20 cellular contexts compared by ENCODE assay signal in genomic region chr3:98740324-98740723, GRCh38. TPM values are rescaled to one million over a fixed set of nuclear protein-coding genes. Genes with fewer than 3 reads are reported as not detected.
"Had no signal": no experiment of that assay in that cellular context is flagged by ENCODE, and none has a peak within 500 bp of the region (broad histone marks: within the 10 kb centered on the region; RNA-seq: fewer than 3 reads in every experiment).

No MANE protein-coding gene starts in this region.

- H3K27me3 ChIP-seq: colonic mucosa, ovary had no signal

- H3K9me3 ChIP-seq: colonic mucosa, neutrophil, ovary, prostate gland had no signal

- H3K4me1 ChIP-seq: colonic mucosa had no signal

- H3K9me3 Mint-ChIP-seq: activated naive CD8-positive, alpha-beta T cell treated with anti-CD3 and anti-CD28 coated beads for 36 hours; activated T-cell treated with anti-CD3 and anti-CD28 coated beads, Interleukin-2, amount 50 U/mL, for 4 hours; activated T-helper 2 cell treated with anti-CD3 and anti-CD28 coated beads, Interferon-gamma antibody, Interleukin-2, Interleukin-4, amounts not matched to agents 10 μg/mL and 5 μg/mL and 100 μg/mL, durations not matched to agents 14 hours and 24 hours and 36 hours; central memory CD8-positive, alpha-beta T cell; natural killer cell treated with Interleukin-12 subunit alpha and Interleukin-12 subunit beta and Interleukin-15 and Interleukin-18, amount 100 ng/mL, for 72 hours; WTC11 had no signal

- H3K27ac ChIP-seq: colonic mucosa, neutrophil, ovary, prostate gland had no signal

- H3K36me3 ChIP-seq: colonic mucosa, neutrophil, ovary, prostate gland had no signal

- ATAC-seq: activated T-cell treated with anti-CD3 and anti-CD28 coated beads, Interleukin-2, amount 50 U/mL, for 4 hours; natural killer cell treated with Interleukin-12 subunit alpha and Interleukin-12 subunit beta and Interleukin-15 and Interleukin-18, amount 100 ng/mL, for 72 hours; stimulated activated naive CD8-positive, alpha-beta T cell treated with anti-CD3 and anti-CD28 coated beads, Interleukin-15, Interleukin-2, amounts not matched to agents 100 U/mL and 50 U/mL, for 24 hours; WTC11 had no signal

- DNase-seq: activated CD4-positive, alpha-beta T cell treated with anti-CD3 and anti-CD28 coated beads, Interleukin-2, amount 50 U/mL, for 4 hours; activated CD8-positive, alpha-beta memory T cell treated with anti-CD3 and anti-CD28 coated beads, Interleukin-2, amount 50 U/mL, for 48 hours; activated naive CD4-positive, alpha-beta T cell treated with Interleukin-2 at 50 U/mL for 16 hours; activated naive CD8-positive, alpha-beta T cell treated with anti-CD3 and anti-CD28 coated beads for 36 hours; activated T-cell treated with anti-CD3 and anti-CD28 coated beads, Interleukin-2, amount 50 U/mL, for 4 hours; colonic mucosa; kidney; ovary; stimulated activated CD4-positive, alpha-beta T cell treated with anti-CD3 and anti-CD28 coated beads, Interleukin-12 subunit alpha, Interleukin-12 subunit beta, amount 100 ng/mL, for 4 hours; stimulated activated CD4-positive, alpha-beta T cell treated with anti-CD3 and anti-CD28 coated beads, Interleukin-4, amount 100 ng/mL, for 4 hours; stimulated activated naive CD8-positive, alpha-beta T cell treated with anti-CD3 and anti-CD28 coated beads, Interleukin-15, Interleukin-2, amounts not matched to agents 100 U/mL and 50 U/mL, for 24 hours; T-helper 9 cell had no signal

- H3K27ac Mint-ChIP-seq: activated naive CD8-positive, alpha-beta T cell treated with anti-CD3 and anti-CD28 coated beads for 36 hours; activated T-helper 2 cell treated with anti-CD3 and anti-CD28 coated beads, Interferon-gamma antibody, Interleukin-2, Interleukin-4, amounts not matched to agents 10 μg/mL and 5 μg/mL and 100 μg/mL, durations not matched to agents 14 hours and 24 hours and 36 hours; natural killer cell treated with Interleukin-12 subunit alpha and Interleukin-12 subunit beta and Interleukin-15 and Interleukin-18, amount 100 ng/mL, for 72 hours; WTC11 had no signal

- H3K4me1 Mint-ChIP-seq: activated naive CD8-positive, alpha-beta T cell treated with anti-CD3 and anti-CD28 coated beads for 36 hours; central memory CD8-positive, alpha-beta T cell; WTC11 had no signal

- H3K36me3 Mint-ChIP-seq: activated naive CD8-positive, alpha-beta T cell treated with anti-CD3 and anti-CD28 coated beads for 36 hours; natural killer cell treated with Interleukin-12 subunit alpha and Interleukin-12 subunit beta and Interleukin-15 and Interleukin-18, amount 100 ng/mL, for 72 hours; WTC11 had no signal

- H3K4me3 Mint-ChIP-seq: activated naive CD8-positive, alpha-beta T cell treated with anti-CD3 and anti-CD28 coated beads for 36 hours; activated T-cell treated with anti-CD3 and anti-CD28 coated beads, Interleukin-2, amount 50 U/mL, for 4 hours; central memory CD8-positive, alpha-beta T cell; natural killer cell treated with Interleukin-12 subunit alpha and Interleukin-12 subunit beta and Interleukin-15 and Interleukin-18, amount 100 ng/mL, for 72 hours; WTC11 had no signal

- H3K4me3 ChIP-seq: colonic mucosa, ovary, prostate gland had no signal

RNA-seq across cellular contexts. Expression of gene ST3GAL6, which starts 22.8 kb away (rescaled TPM):
- total RNA-seq: activated CD8-positive, alpha-beta memory T cell treated with anti-CD3 and anti-CD28 coated beads for 36 hours; natural killer cell treated with Interleukin-12 subunit alpha and Interleukin-12 subunit beta and Interleukin-15 and Interleukin-18, amount 100 ng/mL, for 72 hours; T-helper 1 cell treated with Interleukin-12 subunit alpha and Interleukin-12 subunit beta and Interleukin-4 antibody, amounts not matched to agents 30 ng/mL and 1 ng/mL, for 36 hours had no signal
